In the genomic region with DNA sequence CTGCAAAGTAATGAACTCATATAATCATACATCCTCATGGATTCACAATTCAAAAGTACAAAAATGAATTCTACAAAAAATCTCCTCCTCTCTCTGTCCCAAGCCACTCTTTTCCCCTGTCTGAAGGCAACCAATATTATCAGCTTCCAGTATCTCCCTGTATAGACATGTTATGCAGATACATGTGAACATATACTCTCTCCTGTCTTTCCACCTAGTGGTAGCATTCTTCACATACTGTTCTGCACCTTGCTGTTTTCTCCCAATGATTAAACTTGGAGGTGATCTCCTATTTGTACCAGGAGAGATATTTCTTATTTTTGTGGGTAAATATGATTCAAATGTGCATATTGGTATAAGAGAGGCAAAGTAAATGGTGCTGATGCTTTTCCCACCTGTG, we compare ENCODE assay signal across 23 cellular contexts.
"Had no signal": no experiment of that assay in that cellular context is flagged by ENCODE, and none has a peak within 500 bp of the region (broad histone marks: within the 10 kb centered on the region; RNA-seq: fewer than 3 reads in every experiment).

No MANE protein-coding gene starts in this region.

- DNase-seq: colonic mucosa; dermis blood vessel endothelial cell; gastrocnemius medialis; heart right ventricle; hypothalamus; kidney glomerular epithelial cell; mesendoderm; naive B cell; nephron progenitor cell; psoas muscle; retina; spleen; stimulated activated CD4-positive, alpha-beta T cell treated with anti-CD3 and anti-CD28 coated beads, Interleukin-2, amount 100 ng/mL, for 24 hours; stimulated activated CD4-positive, alpha-beta T cell treated with anti-CD3 and anti-CD28 coated beads, Interleukin-4, amount 100 ng/mL, for 4 hours; stimulated activated naive CD4-positive, alpha-beta T cell; stomach; substantia nigra; transverse colon had no signal

- H3K27me3 ChIP-seq: colonic mucosa, gastrocnemius medialis, heart right ventricle, neutrophil, spleen, stomach, transverse colon had no signal

- H3K4me1 Mint-ChIP-seq: naive B cell had no signal

- H3K36me3 ChIP-seq: colonic mucosa, gastrocnemius medialis, heart right ventricle, neutrophil, spleen, stomach, thoracic aorta, transverse colon had no signal

- H3K27ac ChIP-seq: colonic mucosa, gastrocnemius medialis, heart right ventricle, neutrophil, psoas muscle, spleen, stomach, thoracic aorta, transverse colon had no signal

- H3K4me1 ChIP-seq: colonic mucosa, spleen, stomach, transverse colon had no signal

- H3K27ac Mint-ChIP-seq: naive B cell, nephron progenitor cell had no signal

- ATAC-seq: gastrocnemius medialis, heart right ventricle, psoas muscle, sciatic nerve had no signal

- H3K36me3 Mint-ChIP-seq: naive B cell had no signal

- H3K4me3 ChIP-seq: colonic mucosa, gastrocnemius medialis, heart right ventricle, psoas muscle, spleen, stomach, thoracic aorta, transverse colon had no signal

- H3K27me3 Mint-ChIP-seq: naive B cell had no signal

- H3K4me3 Mint-ChIP-seq: naive B cell, nephron progenitor cell had no signal

- FAIRE-seq: endothelial cell of umbilical vein, islet of Langerhans had no signal

- H3K9me3 ChIP-seq: colonic mucosa, gastrocnemius medialis, neutrophil, thoracic aorta, transverse colon had no signal
